Comparison of ENCODE assay signal across 7 cellular contexts in genomic region chr10:105237685-105238084, GRCh38.
"Had no signal": no experiment of that assay in that cellular context is flagged by ENCODE, and none has a peak within 500 bp of the region (broad histone marks: within the 10 kb centered on the region; RNA-seq: fewer than 3 reads in every experiment).

No MANE protein-coding gene starts in this region.

- ATAC-seq: HepG2, K562 had no signal

- H3K27ac ChIP-seq: HL-60 had no signal

- H3K4me3 ChIP-seq: K562 had no signal

- DNase-seq: IMR-90, KBM-7, KG1 had no signal

- FAIRE-seq: HepG2, HTR-8/SVneo, K562 had no signal
